8 cellular contexts compared by ENCODE assay signal in genomic region chr7:44606341-44607140, GRCh38. TPM values are rescaled to one million over a fixed set of nuclear protein-coding genes. Genes with fewer than 3 reads are reported as not detected.
DNase-seq lines count a peak whose midpoint lies in the region; ATAC-seq and TF ChIP-seq lines count a peak whose summit lies in the region.

OGDH (plus strand) TSS chr7:44606627; CDS start chr7:44624344, 17,717 bp downstream.

- H3K4me3 ChIP-seq in GM12865 (ENCODE audit: low read depth, low read length) (peak within 1 kb of the TSS; percentile 87), parathyroid adenoma (ENCODE audit: low read depth, low read length) (peak within 1 kb of the TSS; percentile 100), tibial nerve (peak within 1 kb of the TSS; percentile 65 to 89 (median 87))

- no peak for TF ChIP-seq CTCF in GM12865 (IDR thresholded peaks at IDR 0.05; ENCODE audit: insufficient read depth, low read depth, low read length, missing control alignments)
- TF ChIP-seq CTCF in parathyroid adenoma (IDR thresholded peaks at IDR 0.05), result no peak
- peak in 2 of 5 experiments; percentile 46 to 51 for TF ChIP-seq CTCF in tibial nerve (IDR thresholded peaks at IDR 0.05)

- H3K9ac ChIP-seq in parathyroid adenoma, result peak within 1 kb of the TSS; percentile 32

- peak within 1 kb of the TSS; percentile 97 for H3K27ac ChIP-seq in parathyroid adenoma
- peak within 1 kb of the TSS; percentile 96 to 100 (median 98) for H3K27ac ChIP-seq in tibial nerve

- H2AFZ ChIP-seq in parathyroid adenoma, result peak within 1 kb of the TSS; percentile 96

- H3K4me1 ChIP-seq in parathyroid adenoma (no peaks in the 10 kb centered on the region), tibial nerve (peaks cover 0 to 27% (median 13%) of the 10 kb centered on the region in 4 donors)

- peaks cover 39% of the 10 kb centered on the region for H3K79me2 ChIP-seq in parathyroid adenoma

- peaks cover 47% of the 10 kb centered on the region for H3K4me1 Mint-ChIP-seq in activated naive CD8-positive, alpha-beta T cell treated with anti-CD3 and anti-CD28 coated beads, Interleukin-2, amount 50 U/mL, for 24 hours

- peak within 1 kb of the TSS; percentile 93 for H3K4me3 Mint-ChIP-seq in activated naive CD8-positive, alpha-beta T cell treated with anti-CD3 and anti-CD28 coated beads, Interleukin-2, amount 50 U/mL, for 24 hours

- ATAC-seq in HG02763 (IDR thresholded peaks at IDR 0.05; ENCODE audit: unreplicated experiment) (peak; percentile 90), Right ventricle myocardium superior (ENCODE audit: poor library complexity) (peak; percentile 97)
- peak; percentile 99 for ATAC-seq in activated naive CD8-positive, alpha-beta T cell treated with anti-CD3 and anti-CD28 coated beads, Interleukin-2, amount 50 U/mL, for 24 hours

- DNase-seq in GM12865 (ENCODE audit: low read depth) (peak; percentile 99), NCI-H1417 treated with DMSO at 0.1 percent for 48 hours (lab: John Stamatoyannopoulos, UW) (peak; percentile 97), SW480 (ENCODE audit: low spot score) (peak; percentile 99), Right ventricle myocardium superior (peak; percentile 100), tibial nerve (ENCODE audit: low spot score in 2 of 2) (peak; percentile 98)
- DNase-seq in activated naive CD8-positive, alpha-beta T cell treated with anti-CD3 and anti-CD28 coated beads, Interleukin-2, amount 50 U/mL, for 24 hours, result peak; percentile 100

- peak within 1 kb of the TSS; percentile 97 for H3K27ac Mint-ChIP-seq in activated naive CD8-positive, alpha-beta T cell treated with anti-CD3 and anti-CD28 coated beads, Interleukin-2, amount 50 U/mL, for 24 hours

- H3K9me3 ChIP-seq in parathyroid adenoma (ENCODE audit: control insufficient read depth, low read length) (no peaks in the 10 kb centered on the region), tibial nerve (no peaks in the 10 kb centered on the region)

- peak; percentile 92 to 98 for TF ChIP-seq EP300 in tibial nerve (IDR thresholded peaks at IDR 0.05)

- H3K9me3 Mint-ChIP-seq in activated naive CD8-positive, alpha-beta T cell treated with anti-CD3 and anti-CD28 coated beads, Interleukin-2, amount 50 U/mL, for 24 hours, result no peaks in the 10 kb centered on the region

- no peaks in the 10 kb centered on the region for H3K36me3 ChIP-seq in parathyroid adenoma (ENCODE audit: control insufficient read depth, insufficient read depth, low read length)
- H3K36me3 ChIP-seq in tibial nerve, result no peaks in the 10 kb centered on the region

- H3K27me3 Mint-ChIP-seq in activated naive CD8-positive, alpha-beta T cell treated with anti-CD3 and anti-CD28 coated beads, Interleukin-2, amount 50 U/mL, for 24 hours, result peaks cover 1% of the 10 kb centered on the region

- peaks cover 12% of the 10 kb centered on the region for H3K36me3 Mint-ChIP-seq in activated naive CD8-positive, alpha-beta T cell treated with anti-CD3 and anti-CD28 coated beads, Interleukin-2, amount 50 U/mL, for 24 hours (ENCODE audit: low read depth)

- H3K27me3 ChIP-seq in parathyroid adenoma (ENCODE audit: control insufficient read depth, insufficient read depth, low read length) (no peaks in the 10 kb centered on the region), tibial nerve (no peaks in the 10 kb centered on the region)

- intact Hi-C loops in Right ventricle myocardium superior (cut with DNase I), result loop anchor here (5.0 to 10.0 kb wide), 2 partner anchors 148 to 191 kb away; partner anchors contain the start of gene PPIA

- H3K4me2 ChIP-seq in parathyroid adenoma (ENCODE audit: low read length), result peak within 1 kb of the TSS; percentile 99

- WGBS in tibial nerve, 2 donors, result 0% methylated on average over 16 to 52 of the region's 93 CpGs

- TF ChIP-seq POLR2A in tibial nerve (IDR thresholded peaks at IDR 0.05), result peak; percentile 72 to 98

RNA-seq across cellular contexts. Expression of gene OGDH, which starts in this region (rescaled TPM):
- 664 TPM for total RNA-seq in Right ventricle myocardium superior
- total RNA-seq in tibial nerve, result 10 to 100 TPM; 66.8 to 76.5 (median 70.1) TPM

Comparison
In these comparisons a context has a peak if more than half of its experiments do, and no peak if none do; other contexts are left out.
1. Peak in every context shown above with its lines: DNase-seq, ATAC-seq, H3K4me3 ChIP-seq and H3K27ac ChIP-seq.